In genomic region chr4:8191136-8191747, GRCh38 we compare ENCODE assay signal across 8 cellular contexts. TPM values are rescaled to one million over a fixed set of nuclear protein-coding genes. Genes with fewer than 3 reads are reported as not detected.
DNase-seq lines count a peak whose midpoint lies in the region; ATAC-seq and TF ChIP-seq lines count a peak whose summit lies in the region.

No MANE protein-coding gene starts in this region.

- POLR2A ChIA-PET in WTC11 (lab: Charles Lee): no interaction called here

- H3K9me3 Mint-ChIP-seq in WTC11: no peaks in the 10 kb centered on the region

- TF ChIP-seq POLR2A in testis (IDR thresholded peaks at IDR 0.05): no peak

- peak overlapping the region; percentile 25 to 59 for H3K27ac ChIP-seq in testis

- DNase-seq in anterior cingulate cortex (lab: John Stamatoyannopoulos, UW) (peak in 41 of 58 donors; percentile 17 to 79 (median 46)), iris pigment epithelial cell (ENCODE audit: low read depth) (peak; percentile 86), testis (peak; percentile 50), H7 (no peak), WTC11 (ENCODE audit: low spot score) (no peak)
- no peak for DNase-seq in stimulated activated CD4-positive, alpha-beta T cell treated with anti-CD3 and anti-CD28 coated beads, Interleukin-2, amount 100 ng/mL, for 24 hours

- H3K4me1 ChIP-seq in testis: no peaks in the 10 kb centered on the region

- H3K36me3 ChIP-seq in testis (ENCODE audit: low read depth, missing control alignments) (no peaks in the 10 kb centered on the region), H7 (replicated peaks; ENCODE audit: control insufficient read depth, insufficient read depth, low read length) (no peaks in the 10 kb centered on the region)

- intact Hi-C loops in testis (cut with DNase I; ENCODE audit: low total_unique reads): no loop called here

- no peak overlapping the region; the same call in 1 of the 2 replicates for H3K27ac Mint-ChIP-seq in WTC11

- CTCF ChIA-PET in WTC11 (lab: Charles Lee): interaction anchor here (0.7 to 6.8 kb wide), 2 partner anchors 10 to 15 kb away, joined by 3 to 43 read pairs; no protein-coding TSS in a partner anchor

- H3K27me3 Mint-ChIP-seq in WTC11 (ENCODE audit: low read depth): no peaks in the 10 kb centered on the region

- H3K9me3 ChIP-seq in testis: no peaks in the 10 kb centered on the region

- peaks cover 3% of the 10 kb centered on the region; the same call in 1 of the 2 replicates for H3K4me1 Mint-ChIP-seq in WTC11

- no peak overlapping the region for H3K4me3 Mint-ChIP-seq in WTC11

- ATAC-seq in GM18502 (IDR thresholded peaks at IDR 0.05; ENCODE audit: poor library complexity, unreplicated experiment): peak; percentile 63
- peak; percentile 42 for ATAC-seq in HG03196 (IDR thresholded peaks at IDR 0.05; ENCODE audit: unreplicated experiment)
- ATAC-seq in WTC11: no peak

- no peaks in the 10 kb centered on the region for H3K36me3 Mint-ChIP-seq in WTC11

- 67 to 82% methylated on average over 7 to 23 of the region's 23 CpGs for WGBS in testis, 2 donors

- TF ChIP-seq CTCF in testis (IDR thresholded peaks at IDR 0.05): no peak
- TF ChIP-seq CTCF in WTC11 (IDR thresholded peaks at IDR 0.05): no peak

- H3K27me3 ChIP-seq in testis (no peaks in the 10 kb centered on the region), H7 (ENCODE audit: control insufficient read depth, insufficient read depth, low read length) (no peaks in the 10 kb centered on the region)

- H3K4me3 ChIP-seq in testis: no peak overlapping the region
- no peak overlapping the region for H3K4me3 ChIP-seq in H7 (ENCODE audit: insufficient read depth, low read depth, low read length)

TF ChIP-seq in WTC11, 78 proteins besides CTCF, POLR2A, EP300 and RAD21:
- no peak for TF ChIP-seq HMGXB4 (CRISPR knock-in tag; IDR thresholded peaks at IDR 0.05)
- TF ChIP-seq ARID4B (CRISPR knock-in tag; IDR thresholded peaks at IDR 0.05; ENCODE audit: borderline replicate concordance): no peak
- TF ChIP-seq CREM (CRISPR knock-in tag; IDR thresholded peaks at IDR 0.05): no peak
- no peak for TF ChIP-seq MAX (CRISPR knock-in tag; IDR thresholded peaks at IDR 0.05)
- TF ChIP-seq ERG (CRISPR knock-in tag; IDR thresholded peaks at IDR 0.05): no peak
- TF ChIP-seq NR3C1 (CRISPR knock-in tag; conservative IDR thresholded peaks at IDR 0.05; ENCODE audit: low read depth): no peak
- TF ChIP-seq ZMAT4 (CRISPR knock-in tag; IDR thresholded peaks at IDR 0.05): no peak
- TF ChIP-seq FOXP1 (CRISPR knock-in tag; IDR thresholded peaks at IDR 0.05; ENCODE audit: borderline replicate concordance): no peak

RNA-seq across cellular contexts. Expression of gene SH3TC1, which starts 7.8 kb away (rescaled TPM):
- total RNA-seq in testis (10 to 100 TPM in 1 of 2 donors, 1 to 10 TPM in 1; 4.0 to 12.6 TPM), WTC11 (2021) (0.42 to 0.64 TPM (median 0.55 TPM) in 3 replicates)
- 3.2 TPM for polyA plus RNA-seq in testis (ENCODE audit: insufficient read depth, low read depth, low replicate concordance)
- 0.59 and 2.2 TPM in 2 replicates for total RNA-seq in H7 (2014; rRNA removed; shearing (Covaris generic))

RNA-seq across cellular contexts. Expression of gene ABLIM2, which starts 32.6 kb away (rescaled TPM):
- total RNA-seq in testis (1 to 10 TPM; 5.2 to 6.9 TPM), WTC11 (2021) (2.6 to 3.9 TPM (median 2.8 TPM) in 3 replicates)
- 7.5 TPM for polyA plus RNA-seq in testis (ENCODE audit: insufficient read depth, low read depth, low replicate concordance)
- 1.6 and 1.9 TPM in 2 replicates for total RNA-seq in H7 (2014; rRNA removed; shearing (Covaris generic))

Comparison
In these comparisons a context has a peak if more than half of its experiments do, and no peak if none do; other contexts are left out.
1. DNase-seq: peak in anterior cingulate cortex (41 of 58), iris pigment epithelial cell (single experiment) and testis (single experiment); none in H7 (single experiment), stimulated activated CD4-positive, alpha-beta T cell treated with anti-CD3 and anti-CD28 coated beads, Interleukin-2, amount 100 ng/mL, for 24 hours (0 of 2) and WTC11 (single experiment).